38 cellular contexts compared by ENCODE assay signal in the genomic region with DNA sequence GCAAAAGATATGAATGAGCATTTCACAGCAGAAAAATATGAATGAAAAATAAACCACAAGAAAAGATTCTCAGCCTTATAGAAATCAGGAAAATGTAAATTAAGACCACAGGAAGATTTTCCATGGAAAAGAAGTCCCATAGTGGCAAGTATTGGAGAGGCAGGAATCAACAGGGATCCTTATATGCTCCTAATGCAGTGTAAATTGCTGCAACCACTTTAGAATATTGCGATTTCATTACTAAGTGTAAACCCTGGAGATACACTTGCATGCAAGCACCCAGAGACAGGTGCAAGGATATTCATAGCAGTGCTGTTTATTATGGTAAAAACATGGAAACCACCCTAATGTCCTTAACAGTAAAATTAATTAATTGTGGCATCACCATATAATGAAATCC.
"Had no signal": no experiment of that assay in that cellular context is flagged by ENCODE, and none has a peak within 500 bp of the region (broad histone marks: within the 10 kb centered on the region; RNA-seq: fewer than 3 reads in every experiment).

No MANE protein-coding gene starts in this region.

- H3K36me3 ChIP-seq: adrenal gland, ascending aorta, brain microvascular endothelial cell, breast epithelium, cardiac muscle cell had no signal

- DNase-seq: activated effector memory CD4-positive, alpha-beta T cell treated with anti-CD3 and anti-CD28 coated beads, Interleukin-2, amount 50 U/mL, for 16 hours; activated effector memory CD4-positive, alpha-beta T cell treated with Interleukin-2 at 50 U/mL for 16 hours; activated gamma-delta T cell; activated gamma-delta T cell treated with Interleukin-2 at 50 U/mL for 16 hours; activated naive CD4-positive, alpha-beta T cell; activated naive CD4-positive, alpha-beta T cell treated with anti-CD3 and anti-CD28 coated beads for 36 hours; activated naive CD4-positive, alpha-beta T cell treated with anti-CD3 and anti-CD28 coated beads, Interleukin-2, amount 10 ng/mL, durations not matched to agents 7 days and 5 days; activated naive CD4-positive, alpha-beta T cell treated with anti-CD3 and anti-CD28 coated beads, Interleukin-2, amount 50 U/mL, for 16 hours; activated naive CD4-positive, alpha-beta T cell treated with Interleukin-2 at 50 U/mL for 16 hours; activated naive CD8-positive, alpha-beta T cell treated with anti-CD3 and anti-CD28 coated beads for 36 hours; activated naive CD8-positive, alpha-beta T cell treated with anti-CD3 and anti-CD28 coated beads, Interleukin-2, amount 10 ng/mL, durations not matched to agents 7 days and 5 days; activated naive CD8-positive, alpha-beta T cell treated with anti-CD3 and anti-CD28 coated beads, Interleukin-2, amount 50 U/mL, for 24 hours; activated T-cell treated with anti-CD3 and anti-CD28 coated beads for 4 hours; activated T-cell treated with anti-CD3 and anti-CD28 coated beads, Interleukin-2, amount 50 U/mL, for 1 hour; activated T-cell treated with anti-CD3 and anti-CD28 coated beads, Interleukin-2, amount 50 U/mL, for 24 hours; activated T-cell treated with anti-CD3 and anti-CD28 coated beads, Interleukin-2, amount 50 U/mL, for 4 hours; activated T-cell treated with anti-CD3 and anti-CD28 coated beads, Interleukin-2, amount 50 U/mL, for 48 hours; activated T-cell treated with anti-CD3 and anti-CD28 coated beads, Interleukin-2, amount 50 U/mL, for 72 hours; adrenal gland; amniotic stem cell; amygdala; anterior cingulate cortex; aorta; body of pancreas; brain microvascular endothelial cell; caudate nucleus; central memory CD4-positive, alpha-beta T cell; cerebellar nuclear complex had no signal

- H3K36me3 Mint-ChIP-seq: activated naive CD4-positive, alpha-beta T cell treated with anti-CD3 and anti-CD28 coated beads, Interleukin-2, amount 50 U/mL, for 24 hours; activated naive CD8-positive, alpha-beta T cell; brain had no signal

- H3K4me1 ChIP-seq: adrenal gland, ascending aorta, body of pancreas, breast epithelium had no signal

- H3K27me3 ChIP-seq: ascending aorta, body of pancreas, breast epithelium had no signal

- ATAC-seq: activated naive CD4-positive, alpha-beta T cell treated with anti-CD3 and anti-CD28 coated beads, Interleukin-2, amount 50 U/mL, for 72 hours; activated naive CD8-positive, alpha-beta T cell treated with anti-CD3 and anti-CD28 coated beads, Interleukin-2, amount 50 U/mL, for 24 hours; activated T-cell treated with anti-CD3 and anti-CD28 coated beads, Interleukin-2, amount 50 U/mL, for 4 hours; activated T-cell treated with anti-CD3 and anti-CD28 coated beads, Interleukin-2, amount 50 U/mL, for 72 hours; activated T-helper 17 cell treated with anti-CD3 and anti-CD28 coated beads, Interleukin-2, amount 50 U/mL, for 72 hours; body of pancreas had no signal

- H3K9me3 Mint-ChIP-seq: activated naive CD4-positive, alpha-beta T cell treated with anti-CD3 and anti-CD28 coated beads, Interleukin-2, amount 50 U/mL, for 24 hours; activated naive CD8-positive, alpha-beta T cell treated with anti-CD3 and anti-CD28 coated beads, Interleukin-2, amount 10 ng/mL, durations not matched to agents 7 days and 5 days; activated T-cell treated with anti-CD3 and anti-CD28 coated beads, Interleukin-2, amount 50 U/mL, for 4 hours; activated T-helper 17 cell treated with anti-CD3 and anti-CD28 coated beads, Interleukin-2, amount 50 U/mL, for 72 hours had no signal

- H3K9me3 ChIP-seq: adrenal gland, ascending aorta, body of pancreas, breast epithelium had no signal

- H3K4me3 ChIP-seq: adrenal gland, ascending aorta, body of pancreas, breast epithelium, cardiac muscle cell had no signal

- H3K4me3 Mint-ChIP-seq: activated naive CD4-positive, alpha-beta T cell treated with anti-CD3 and anti-CD28 coated beads for 36 hours; activated naive CD4-positive, alpha-beta T cell treated with anti-CD3 and anti-CD28 coated beads, Interleukin-2, amount 10 ng/mL, durations not matched to agents 7 days and 5 days; activated naive CD4-positive, alpha-beta T cell treated with anti-CD3 and anti-CD28 coated beads, Interleukin-2, amount 50 U/mL, for 24 hours; activated naive CD8-positive, alpha-beta T cell; activated naive CD8-positive, alpha-beta T cell treated with anti-CD3 and anti-CD28 coated beads for 36 hours; activated naive CD8-positive, alpha-beta T cell treated with anti-CD3 and anti-CD28 coated beads, Interleukin-2, amount 10 ng/mL, durations not matched to agents 7 days and 5 days; activated naive CD8-positive, alpha-beta T cell treated with anti-CD3 and anti-CD28 coated beads, Interleukin-2, amount 50 U/mL, for 24 hours; activated T-cell treated with anti-CD3 and anti-CD28 coated beads, Interleukin-2, amount 50 U/mL, for 24 hours; activated T-cell treated with anti-CD3 and anti-CD28 coated beads, Interleukin-2, amount 50 U/mL, for 4 hours; activated T-cell treated with anti-CD3 and anti-CD28 coated beads, Interleukin-2, amount 50 U/mL, for 72 hours; activated T-helper 1 cell treated with anti-CD3 and anti-CD28 coated beads, Interleukin-12 subunit alpha, Interleukin-12 subunit beta, Interleukin-2, Interleukin-4 antibody, amounts not matched to agents 30 ng/mL and 10 ng/mL and 1 ng/mL, durations not matched to agents 14 hours and 24 hours and 36 hours; activated T-helper 17 cell treated with anti-CD3 and anti-CD28 coated beads, Interleukin-2, amount 50 U/mL, for 72 hours; brain had no signal

- H3K27ac Mint-ChIP-seq: activated naive CD4-positive, alpha-beta T cell treated with anti-CD3 and anti-CD28 coated beads for 36 hours; activated naive CD4-positive, alpha-beta T cell treated with anti-CD3 and anti-CD28 coated beads, Interleukin-2, amount 10 ng/mL, durations not matched to agents 7 days and 5 days; activated naive CD4-positive, alpha-beta T cell treated with anti-CD3 and anti-CD28 coated beads, Interleukin-2, amount 50 U/mL, for 24 hours; activated naive CD4-positive, alpha-beta T cell treated with anti-CD3 and anti-CD28 coated beads, Interleukin-2, amount 50 U/mL, for 72 hours; activated naive CD8-positive, alpha-beta T cell; activated naive CD8-positive, alpha-beta T cell treated with anti-CD3 and anti-CD28 coated beads for 36 hours; activated naive CD8-positive, alpha-beta T cell treated with anti-CD3 and anti-CD28 coated beads, Interleukin-2, amount 10 ng/mL, durations not matched to agents 7 days and 5 days; activated naive CD8-positive, alpha-beta T cell treated with anti-CD3 and anti-CD28 coated beads, Interleukin-2, amount 50 U/mL, for 24 hours; activated T-cell treated with anti-CD3 and anti-CD28 coated beads, Interleukin-2, amount 50 U/mL, for 24 hours; activated T-helper 1 cell treated with anti-CD3 and anti-CD28 coated beads, Interleukin-12 subunit alpha, Interleukin-12 subunit beta, Interleukin-2, Interleukin-4 antibody, amounts not matched to agents 30 ng/mL and 10 ng/mL and 1 ng/mL, durations not matched to agents 14 hours and 24 hours and 36 hours; activated T-helper 17 cell treated with anti-CD3 and anti-CD28 coated beads, Interleukin-2, amount 50 U/mL, for 72 hours; activated T-helper 2 cell treated with anti-CD3 and anti-CD28 coated beads, Interferon-gamma antibody, Interleukin-2, Interleukin-4, amounts not matched to agents 10 μg/mL and 5 μg/mL and 100 μg/mL, durations not matched to agents 14 hours and 24 hours and 36 hours had no signal

- H3K27ac ChIP-seq: adrenal gland, ascending aorta, body of pancreas, brain microvascular endothelial cell, breast epithelium, cardiac muscle cell had no signal

- H3K27me3 Mint-ChIP-seq: activated naive CD4-positive, alpha-beta T cell treated with anti-CD3 and anti-CD28 coated beads, Interleukin-2, amount 50 U/mL, for 24 hours; activated naive CD8-positive, alpha-beta T cell; activated naive CD8-positive, alpha-beta T cell treated with anti-CD3 and anti-CD28 coated beads for 36 hours; activated naive CD8-positive, alpha-beta T cell treated with anti-CD3 and anti-CD28 coated beads, Interleukin-2, amount 10 ng/mL, durations not matched to agents 7 days and 5 days; activated naive CD8-positive, alpha-beta T cell treated with anti-CD3 and anti-CD28 coated beads, Interleukin-2, amount 50 U/mL, for 24 hours; activated T-cell treated with anti-CD3 and anti-CD28 coated beads, Interleukin-2, amount 50 U/mL, for 24 hours; activated T-helper 17 cell treated with anti-CD3 and anti-CD28 coated beads, Interleukin-2, amount 50 U/mL, for 72 hours had no signal
